ENCODE assay signal across 7 cellular contexts in the genomic region with DNA sequence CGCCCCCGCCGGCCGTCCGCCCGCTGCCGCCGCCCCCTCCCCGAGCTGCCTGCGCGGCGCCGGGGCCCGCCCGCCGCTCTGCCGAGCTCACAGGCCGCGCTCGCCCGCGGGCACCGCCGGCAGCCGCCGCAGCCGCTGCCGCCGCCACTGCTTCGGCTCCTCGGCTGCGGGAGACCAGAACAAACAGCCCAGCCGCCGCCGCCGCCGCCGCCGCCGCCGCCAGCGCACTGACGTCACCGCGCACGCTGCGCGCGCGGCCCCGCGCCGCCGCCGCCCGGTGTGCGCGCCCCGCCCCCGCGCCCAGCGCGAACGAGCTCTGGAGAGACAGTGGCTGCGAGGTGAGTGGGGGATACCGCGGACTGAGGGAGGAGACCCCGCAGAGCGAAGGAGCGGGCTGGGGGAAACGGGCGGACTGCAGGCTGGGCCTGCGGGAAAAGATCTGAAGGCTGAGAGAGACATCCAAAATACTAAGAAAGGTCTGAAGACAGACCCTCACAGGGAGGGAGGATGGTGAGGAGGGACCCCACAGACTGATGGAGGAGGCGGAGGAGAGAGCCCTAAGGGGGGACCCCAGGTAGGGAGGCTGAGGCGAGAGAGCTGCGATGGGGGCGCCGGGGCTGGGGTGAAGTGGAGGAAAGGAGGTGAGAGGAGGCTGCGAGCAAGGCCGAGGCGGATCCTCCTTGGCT. TPM values are rescaled to one million over a fixed set of nuclear protein-coding genes. Genes with fewer than 3 reads are reported as not detected.
DNase-seq lines count a peak whose midpoint lies in the region; ATAC-seq, FAIRE-seq and TF ChIP-seq lines count a peak whose summit lies in the region.

TSS of gene BRD4 (minus strand) at position 229 of the 686 bp plus-strand sequence. CDS start 59,440 bp downstream, outside the sequence.

- peaks cover 37% of the 10 kb centered on the region for H3K4me1 Mint-ChIP-seq in activated CD4-positive, alpha-beta memory T cell treated with anti-CD3 and anti-CD28 coated beads, Interleukin-2, amount 10 ng/mL, durations not matched to agents 7 days and 5 days

- CTCF ChIA-PET in activated CD4-positive, alpha-beta memory T cell treated with anti-CD3 and anti-CD28 coated beads, Interleukin-2, amount 10 ng/mL, durations not matched to agents 7 days and 5 days (lab: Charles Lee) = interaction anchor here (0.8 to 2.1 kb wide), 3 partner anchors 40 to 223 kb away, joined by 3 to 9 read pairs (median 4); partner anchors contain the start of gene AKAP8L

- no peaks in the 10 kb centered on the region for H3K9me3 Mint-ChIP-seq in activated CD4-positive, alpha-beta memory T cell treated with anti-CD3 and anti-CD28 coated beads, Interleukin-2, amount 10 ng/mL, durations not matched to agents 7 days and 5 days

- H3K27ac Mint-ChIP-seq in activated CD4-positive, alpha-beta memory T cell treated with anti-CD3 and anti-CD28 coated beads, Interleukin-2, amount 10 ng/mL, durations not matched to agents 7 days and 5 days = peak within 1 kb of the TSS; percentile 91

- peak within 1 kb of the TSS; percentile 95 for H3K4me3 Mint-ChIP-seq in activated CD4-positive, alpha-beta memory T cell treated with anti-CD3 and anti-CD28 coated beads, Interleukin-2, amount 10 ng/mL, durations not matched to agents 7 days and 5 days

- H3K27ac ChIP-seq in ectodermal cell (ENCODE audit: insufficient read depth, low read depth, low read length, poor library complexity, severe bottlenecking) (peak within 1 kb of the TSS; percentile 86), lung (ENCODE audit: low read depth in 1 of 2, low read length in 1 of 2) (peak within 1 kb of the TSS; percentile 94 to 99)

- POLR2A ChIA-PET in activated CD4-positive, alpha-beta memory T cell treated with anti-CD3 and anti-CD28 coated beads, Interleukin-2, amount 10 ng/mL, durations not matched to agents 7 days and 5 days (lab: Charles Lee) = interaction anchor here (0.7 to 6.5 kb wide), 15 partner anchors 15 to 504 kb away, joined by 3 to 75 read pairs (median 5); partner anchors contain the start of genes AKAP8 and AKAP8L

- H3K27me3 Mint-ChIP-seq in activated CD4-positive, alpha-beta memory T cell treated with anti-CD3 and anti-CD28 coated beads, Interleukin-2, amount 10 ng/mL, durations not matched to agents 7 days and 5 days = no peaks in the 10 kb centered on the region

- 3 to 4% methylated on average over 81 of the region's 81 CpGs for WGBS in ectodermal cell, 2 experiments
- WGBS in lung, 2 donors = 2 to 3% methylated on average over 60 to 81 of the region's 81 CpGs

- TF ChIP-seq CTCF in lung (IDR thresholded peaks at IDR 0.05; ENCODE audit: control extremely low read depth, extremely low read depth) = no peak

- FAIRE-seq in GM18507 (lab: Jason Lieb, UNC) = peak; percentile 62

- H3K36me3 Mint-ChIP-seq in activated CD4-positive, alpha-beta memory T cell treated with anti-CD3 and anti-CD28 coated beads, Interleukin-2, amount 10 ng/mL, durations not matched to agents 7 days and 5 days (ENCODE audit: low read depth) = peaks cover 19% of the 10 kb centered on the region

- peaks cover 6% of the 10 kb centered on the region for H3K4me1 ChIP-seq in ectodermal cell (ENCODE audit: control insufficient read depth, insufficient read depth, low read length)
- H3K4me1 ChIP-seq in lung (ENCODE audit: control insufficient read depth in 2 of 2, insufficient read depth in 2 of 2, low read length in 2 of 2) = peaks cover 15 to 22% of the 10 kb centered on the region in 2 donors

- H3K4me3 ChIP-seq in ectodermal cell (ENCODE audit: insufficient read depth, low read depth, low read length) (peak within 1 kb of the TSS; percentile 95), lung (peak within 1 kb of the TSS; percentile 95)

- no peaks in the 10 kb centered on the region for H3K36me3 ChIP-seq in ectodermal cell (ENCODE audit: control insufficient read depth, insufficient read depth, low read length)
- H3K36me3 ChIP-seq in lung (ENCODE audit: control insufficient read depth in 2 of 2, insufficient read depth in 2 of 2, low read length in 2 of 2) = no peaks in the 10 kb centered on the region

- H3K27me3 ChIP-seq in ectodermal cell (ENCODE audit: control insufficient read depth, insufficient read depth, low read length, poor library complexity, severe bottlenecking) (no peaks in the 10 kb centered on the region), lung (ENCODE audit: control insufficient read depth, insufficient read depth) (no peaks in the 10 kb centered on the region)

- ATAC-seq in HG02840 (IDR thresholded peaks at IDR 0.05; ENCODE audit: low FRiP score, unreplicated experiment) (peak; percentile 53), lung (ENCODE audit: insufficient read depth, low FRiP score) (no peak)

- H3K9me3 ChIP-seq in ectodermal cell (ENCODE audit: control insufficient read depth, low read length) (no peaks in the 10 kb centered on the region), lung (ENCODE audit: control insufficient read depth in 2 of 2, insufficient read depth in 1 of 2, low read length in 1 of 2) (no peaks in the 10 kb centered on the region)

- DNase-seq in GM18507 (ENCODE audit: extremely low spot score, insufficient read length, low read depth) (peak; percentile 65), NCI-H226 (peak; percentile 15), lung (ENCODE audit: low spot score) (peak; percentile 65)
- DNase-seq in activated CD4-positive, alpha-beta memory T cell treated with anti-CD3 and anti-CD28 coated beads, Interleukin-2, amount 10 ng/mL, durations not matched to agents 7 days and 5 days = peak; percentile 80
- peak; percentile 59 to 67 (median 64) for DNase-seq in stimulated activated CD4-positive, alpha-beta T cell treated with anti-CD3 and anti-CD28 coated beads, TNF-alpha, amount 100 ng/mL, for 4 hours (ENCODE audit: low read depth in 3 of 3)

RNA-seq across cellular contexts. Expression of gene BRD4, which starts in this region (rescaled TPM):
- total RNA-seq in activated CD4-positive, alpha-beta memory T cell treated with anti-CD3 and anti-CD28 coated beads, Interleukin-2, amount 10 ng/mL, durations not matched to agents 7 days and 5 days = 100 to 1,000 TPM; 103 to 110 TPM
- 103 TPM for polyA plus RNA-seq in ectodermal cell (2013, experiment 1 of 4)
- 100 TPM for polyA plus RNA-seq in ectodermal cell (2013, experiment 2 of 4)
- polyA plus RNA-seq in ectodermal cell (2013, experiment 3 of 4) = 71.5 TPM
- polyA plus RNA-seq in ectodermal cell (2013, experiment 4 of 4) = 79.4 TPM
- total RNA-seq in lung = 10 to 100 TPM; 44.7 to 89.0 TPM
- polyA plus RNA-seq in lung = 10 to 100 TPM; 23.2 to 30.8 TPM

Comparison
In these comparisons a context has a peak if more than half of its experiments do, and no peak if none do; other contexts are left out.
1. DNase-seq: peak in every context shown above with its lines; median percentile 80 in activated CD4-positive, alpha-beta memory T cell treated with anti-CD3 and anti-CD28 coated beads, Interleukin-2, amount 10 ng/mL, durations not matched to agents 7 days and 5 days; 65 in GM18507; 65 in lung; 64 in stimulated activated CD4-positive, alpha-beta T cell treated with anti-CD3 and anti-CD28 coated beads, TNF-alpha, amount 100 ng/mL, for 4 hours; 15 in NCI-H226.